Comparison of ENCODE assay signal across 8 cellular contexts in the genomic region with DNA sequence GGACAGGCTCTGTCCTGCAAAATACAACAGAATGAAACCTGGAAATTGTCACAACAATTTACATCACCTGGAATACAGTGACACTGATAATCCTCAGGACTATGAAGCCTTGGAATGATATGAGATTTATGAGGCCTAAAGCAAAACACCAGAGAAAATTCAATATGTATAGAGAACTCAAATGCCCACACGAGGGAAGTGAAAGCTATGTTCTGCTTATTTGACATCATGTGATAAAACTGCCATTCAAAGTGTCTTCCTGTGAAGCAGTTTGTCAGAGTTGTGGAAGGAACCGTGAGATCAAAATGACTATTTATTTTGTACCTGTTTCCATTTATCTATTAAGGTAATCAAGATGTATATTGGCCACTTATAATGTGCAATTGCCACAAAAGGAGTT.
DNase-seq lines count a peak whose midpoint lies in the region; ATAC-seq and TF ChIP-seq lines count a peak whose summit lies in the region.

No MANE protein-coding gene starts in this region.

- TF ChIP-seq CTCF in GM13977 (IDR thresholded peaks at IDR 0.05; ENCODE audit: extremely low read depth, insufficient read depth, missing control alignments) = no peak

- H3K4ac ChIP-seq in mesenchymal stem cell (ENCODE audit: low read depth in 1 of 2, low read length in 2 of 2) = no peak overlapping the region

- no peak overlapping the region for H3K4me3 ChIP-seq in mesenchymal stem cell (ENCODE audit: insufficient read depth in 1 of 2, low read depth in 1 of 2, low read length in 2 of 2)
- no peak overlapping the region for H3K4me3 ChIP-seq in right cardiac atrium (ENCODE audit: low read length)

- no peak overlapping the region for H2BK120ac ChIP-seq in mesenchymal stem cell (ENCODE audit: low read depth, low read length)

- H3K9me3 ChIP-seq in mesenchymal stem cell (ENCODE audit: control insufficient read depth, low read length) (no peaks in the 10 kb centered on the region), right cardiac atrium (ENCODE audit: control insufficient read depth, low read length) (no peaks in the 10 kb centered on the region)

- H3K36me3 ChIP-seq in mesenchymal stem cell (ENCODE audit: control insufficient read depth in 1 of 2, insufficient read depth in 2 of 2, low read depth in 1 of 2, low read length in 2 of 2) = no peaks in the 10 kb centered on the region

- intact Hi-C loops in right cardiac atrium (cut with DNase I) = no loop called here

- no peak overlapping the region for H3K23ac ChIP-seq in mesenchymal stem cell (ENCODE audit: low read length in 2 of 2)

- no peak overlapping the region for H3K4me2 ChIP-seq in mesenchymal stem cell (ENCODE audit: low read length, poor library complexity, severe bottlenecking)

- peak; percentile 11 for DNase-seq in GM13977 (ENCODE audit: low spot score)
- DNase-seq in OCI-M1 (lab: John Stamatoyannopoulos, UW) = peak; percentile 59
- no peak for DNase-seq in DMS153 (lab: John Stamatoyannopoulos, UW)
- no peak for DNase-seq in mesenchymal stem cell
- no peak for DNase-seq in COR-L47 (lab: John Stamatoyannopoulos, UW)
- DNase-seq in right cardiac atrium = no peak

- no peak overlapping the region for H3K14ac ChIP-seq in mesenchymal stem cell (ENCODE audit: low read length in 2 of 2)

- in situ Hi-C loops in GM13977 (cut with MboI; ENCODE audit: low pct_unique_long_range_greater_than_20kb, low sequenced_read_pairs, unreplicated experiment) = no loop called here

- no peak overlapping the region for H4K91ac ChIP-seq in mesenchymal stem cell (ENCODE audit: low read length)

- H3K9ac ChIP-seq in mesenchymal stem cell (ENCODE audit: low read length) = no peak overlapping the region

- H2AK5ac ChIP-seq in mesenchymal stem cell (ENCODE audit: low read length, severe bottlenecking) = no peak overlapping the region

- no peaks in the 10 kb centered on the region for H3K27me3 ChIP-seq in mesenchymal stem cell (ENCODE audit: control insufficient read depth in 1 of 2, insufficient read depth in 1 of 2, low read length in 2 of 2)
- H3K27me3 ChIP-seq in right cardiac atrium (ENCODE audit: control insufficient read depth, insufficient read depth) = no peaks in the 10 kb centered on the region

- ATAC-seq in GM21390 (IDR thresholded peaks at IDR 0.05; ENCODE audit: unreplicated experiment) (peak; percentile 78), HG03139 (IDR thresholded peaks at IDR 0.05; ENCODE audit: unreplicated experiment) (peak; percentile 71), right cardiac atrium (no peak)

- H3K27ac ChIP-seq in mesenchymal stem cell (ENCODE audit: low read length, poor library complexity, severe bottlenecking) (no peak overlapping the region), right cardiac atrium (ENCODE audit: low read length) (no peak overlapping the region)

- H3K79me1 ChIP-seq in mesenchymal stem cell (replicated peaks; ENCODE audit: low read length, poor library complexity, severe bottlenecking) = no peaks in the 10 kb centered on the region

- WGBS in mesenchymal stem cell = 55% methylated on average over 1 of the region's 2 CpGs
- WGBS in right cardiac atrium = 43% methylated on average over 2 of the region's 2 CpGs

- no peak overlapping the region for H4K8ac ChIP-seq in mesenchymal stem cell (ENCODE audit: low read length)

- H2AFZ ChIP-seq in mesenchymal stem cell (ENCODE audit: low read depth, low read length) = no peak overlapping the region

- no peak overlapping the region for H2BK12ac ChIP-seq in mesenchymal stem cell (ENCODE audit: low read length in 2 of 2)

- H3K18ac ChIP-seq in mesenchymal stem cell (ENCODE audit: low read depth in 1 of 2, low read length in 2 of 2) = no peak overlapping the region

- no peak overlapping the region for H2BK5ac ChIP-seq in mesenchymal stem cell (ENCODE audit: low read depth, low read length, poor library complexity, severe bottlenecking)

- H3K4me1 ChIP-seq in mesenchymal stem cell (ENCODE audit: control insufficient read depth, insufficient read depth, low read depth, low read length) = no peaks in the 10 kb centered on the region
- H3K4me1 ChIP-seq in right cardiac atrium (ENCODE audit: control insufficient read depth, insufficient read depth, low read length) = no peaks in the 10 kb centered on the region

- H2BK15ac ChIP-seq in mesenchymal stem cell (ENCODE audit: low read depth, poor library complexity, severe bottlenecking) = no peak overlapping the region

Comparison
In these comparisons a context has a peak if more than half of its experiments do, and no peak if none do; other contexts are left out.
1. DNase-seq: peak in GM13977 (single experiment) and OCI-M1 (single experiment); none in DMS153 (single experiment), mesenchymal stem cell (single experiment), COR-L47 (single experiment) and right cardiac atrium (0 of 3).
2. ATAC-seq: peak in GM21390 (single experiment) and HG03139 (single experiment); none in right cardiac atrium (0 of 2).